22 cellular contexts compared by ENCODE assay signal in the genomic region with DNA sequence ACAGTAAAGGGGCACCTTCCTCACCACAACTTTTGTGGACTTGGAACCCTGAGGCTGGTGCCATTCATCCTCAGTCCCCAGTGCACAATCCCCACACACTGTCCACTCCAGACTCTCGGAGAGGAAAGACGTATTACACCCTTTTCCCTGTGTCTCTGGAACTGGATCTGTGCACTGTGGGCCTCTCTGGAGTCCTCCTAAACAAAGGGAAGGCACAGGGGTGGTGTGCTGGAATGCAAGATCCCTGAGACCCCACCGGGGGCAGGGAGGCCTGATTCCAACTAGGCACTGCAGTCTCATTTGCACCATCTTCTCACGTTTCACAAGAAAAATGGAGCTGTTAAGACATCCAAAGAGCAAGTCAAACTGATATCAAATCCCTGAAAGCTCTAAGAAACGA.
"Had no signal": no experiment of that assay in that cellular context is flagged by ENCODE, and none has a peak within 500 bp of the region (broad histone marks: within the 10 kb centered on the region; RNA-seq: fewer than 3 reads in every experiment).

No MANE protein-coding gene starts in this region.

- ATAC-seq: activated T-helper 17 cell treated with anti-CD3 and anti-CD28 coated beads, Interleukin-2, amount 50 U/mL, for 72 hours; K562; T-helper 17 cell had no signal

- H3K9me3 Mint-ChIP-seq: activated B cell treated with CpG ODN at 0.5 μM for 24 hours; activated CD4-positive, alpha-beta memory T cell treated with anti-CD3 and anti-CD28 coated beads, Interleukin-2, amount 10 ng/mL, durations not matched to agents 7 days and 5 days; activated CD4-positive, alpha-beta T cell treated with anti-CD3 and anti-CD28 coated beads, Interleukin-2, amount 10 ng/mL, durations not matched to agents 7 days and 5 days; activated naive CD4-positive, alpha-beta T cell treated with anti-CD3 and anti-CD28 coated beads for 36 hours; activated T-helper 17 cell treated with anti-CD3 and anti-CD28 coated beads, Interleukin-2, amount 50 U/mL, for 72 hours had no signal

- H3K4me3 Mint-ChIP-seq: activated B cell treated with CpG ODN at 0.5 μM for 24 hours; activated CD4-positive, alpha-beta memory T cell treated with anti-CD3 and anti-CD28 coated beads, Interleukin-2, amount 10 ng/mL, durations not matched to agents 7 days and 5 days; activated CD4-positive, alpha-beta T cell treated with anti-CD3 and anti-CD28 coated beads, Interleukin-2, amount 10 ng/mL, durations not matched to agents 7 days and 5 days; activated naive CD4-positive, alpha-beta T cell treated with anti-CD3 and anti-CD28 coated beads for 36 hours; activated naive CD8-positive, alpha-beta T cell; activated T-helper 17 cell treated with anti-CD3 and anti-CD28 coated beads, Interleukin-2, amount 50 U/mL, for 72 hours; T-helper 17 cell had no signal

- H3K27ac Mint-ChIP-seq: activated B cell treated with CpG ODN at 0.5 μM for 24 hours; activated CD4-positive, alpha-beta memory T cell treated with anti-CD3 and anti-CD28 coated beads, Interleukin-2, amount 10 ng/mL, durations not matched to agents 7 days and 5 days; activated CD4-positive, alpha-beta T cell treated with anti-CD3 and anti-CD28 coated beads, Interleukin-2, amount 10 ng/mL, durations not matched to agents 7 days and 5 days; activated naive CD4-positive, alpha-beta T cell treated with anti-CD3 and anti-CD28 coated beads for 36 hours; activated naive CD8-positive, alpha-beta T cell; activated T-helper 17 cell treated with anti-CD3 and anti-CD28 coated beads, Interleukin-2, amount 50 U/mL, for 72 hours; T-helper 17 cell had no signal

- DNase-seq: activated B cell treated with CpG ODN at 0.5 μM for 24 hours; activated CD4-positive, alpha-beta memory T cell treated with anti-CD3 and anti-CD28 coated beads, Interleukin-2, amount 10 ng/mL, durations not matched to agents 7 days and 5 days; activated CD4-positive, alpha-beta T cell treated with anti-CD3 and anti-CD28 coated beads for 1 hour; activated CD4-positive, alpha-beta T cell treated with anti-CD3 and anti-CD28 coated beads, Interleukin-2, amount 10 ng/mL, durations not matched to agents 7 days and 5 days; activated gamma-delta T cell; activated naive CD4-positive, alpha-beta T cell treated with anti-CD3 and anti-CD28 coated beads for 36 hours; activated T-cell treated with anti-CD3 and anti-CD28 coated beads for 4 hours; activated T-cell treated with anti-CD3 and anti-CD28 coated beads, Interleukin-2, amount 50 U/mL, for 48 hours; brain microvascular endothelial cell; Karpas-422; MM.1S; NCI-H1105; NCI-H1436; NCI-H187; NCI-H2081; NCI-H524; SIG-M5; T-helper 17 cell; T-helper 9 cell had no signal

- H3K27me3 ChIP-seq: brain microvascular endothelial cell had no signal

- H3K4me1 Mint-ChIP-seq: activated CD4-positive, alpha-beta T cell treated with anti-CD3 and anti-CD28 coated beads, Interleukin-2, amount 10 ng/mL, durations not matched to agents 7 days and 5 days; activated T-helper 17 cell treated with anti-CD3 and anti-CD28 coated beads, Interleukin-2, amount 50 U/mL, for 72 hours had no signal

- H3K4me3 ChIP-seq: K562 had no signal

- H3K36me3 ChIP-seq: brain microvascular endothelial cell had no signal

- H3K27ac ChIP-seq: brain microvascular endothelial cell had no signal

- H3K36me3 Mint-ChIP-seq: activated naive CD8-positive, alpha-beta T cell had no signal
